Comparison of ENCODE assay signal across 8 cellular contexts in genomic region chr6:105431226-105431625, GRCh38. TPM values are rescaled to one million over a fixed set of nuclear protein-coding genes. Genes with fewer than 3 reads are reported as not detected.
DNase-seq lines count a peak whose midpoint lies in the region; ATAC-seq and TF ChIP-seq lines count a peak whose summit lies in the region.

No MANE protein-coding gene starts in this region.

- DNase-seq in CD1c-positive myeloid dendritic cell (ENCODE audit: extremely low spot score) (peak; percentile 52), NCI-H69 (lab: John Stamatoyannopoulos, UW) (peak; percentile 65), mesothelial cell of epicardium (ENCODE audit: low spot score in 2 of 2, unreplicated experiment in 2 of 2) (no peak), HuH-7.5 (ENCODE audit: low spot score) (no peak), T-helper 17 cell (no peak)
- peak; percentile 17 for DNase-seq in central memory CD4-positive, alpha-beta T cell
- no peak for DNase-seq in activated CD4-positive, alpha-beta T cell treated with anti-CD3 and anti-CD28 coated beads for 36 hours

- peaks cover 13% of the 10 kb centered on the region for H3K4me1 Mint-ChIP-seq in mesothelial cell of epicardium
- H3K4me1 Mint-ChIP-seq in T-helper 17 cell: no peaks in the 10 kb centered on the region
- H3K4me1 Mint-ChIP-seq in activated CD4-positive, alpha-beta T cell treated with anti-CD3 and anti-CD28 coated beads for 36 hours: no peaks in the 10 kb centered on the region

- H3K9me3 ChIP-seq in T-helper 17 cell (ENCODE audit: control insufficient read depth, low read length, poor library complexity, severe bottlenecking): no peaks in the 10 kb centered on the region

- CTCF ChIA-PET in activated CD4-positive, alpha-beta T cell treated with anti-CD3 and anti-CD28 coated beads for 36 hours (lab: Charles Lee): interaction anchor here (0.5 to 2.9 kb wide), 30 partner anchors 8 to 1090 kb away, joined by 3 to 16 read pairs (median 4); partner anchors contain the start of gene PREP

- ATAC-seq in GM18868 (IDR thresholded peaks at IDR 0.05; ENCODE audit: unreplicated experiment) (peak; percentile 36), T-helper 17 cell (no peak)
- no peak for ATAC-seq in activated CD4-positive, alpha-beta T cell treated with anti-CD3 and anti-CD28 coated beads for 36 hours

- no peaks in the 10 kb centered on the region for H3K9me3 Mint-ChIP-seq in mesothelial cell of epicardium
- H3K9me3 Mint-ChIP-seq in activated CD4-positive, alpha-beta T cell treated with anti-CD3 and anti-CD28 coated beads for 36 hours (ENCODE audit: low read depth): no peaks in the 10 kb centered on the region

- H3K36me3 Mint-ChIP-seq in mesothelial cell of epicardium (no peaks in the 10 kb centered on the region), T-helper 17 cell (ENCODE audit: low read depth) (no peaks in the 10 kb centered on the region)
- H3K36me3 Mint-ChIP-seq in activated CD4-positive, alpha-beta T cell treated with anti-CD3 and anti-CD28 coated beads for 36 hours (ENCODE audit: low read depth): no peaks in the 10 kb centered on the region

- H3K27ac Mint-ChIP-seq in mesothelial cell of epicardium (no peak overlapping the region), T-helper 17 cell (no peak overlapping the region)
- H3K27ac Mint-ChIP-seq in activated CD4-positive, alpha-beta T cell treated with anti-CD3 and anti-CD28 coated beads for 36 hours: no peak overlapping the region

- H3K27me3 Mint-ChIP-seq in mesothelial cell of epicardium (ENCODE audit: low read depth) (no peaks in the 10 kb centered on the region), T-helper 17 cell (no peaks in the 10 kb centered on the region)
- H3K27me3 Mint-ChIP-seq in activated CD4-positive, alpha-beta T cell treated with anti-CD3 and anti-CD28 coated beads for 36 hours: peaks cover 6% of the 10 kb centered on the region

- H3K4me3 Mint-ChIP-seq in mesothelial cell of epicardium: no peak overlapping the region
- no peak overlapping the region for H3K4me3 Mint-ChIP-seq in T-helper 17 cell
- no peak overlapping the region for H3K4me3 Mint-ChIP-seq in activated CD4-positive, alpha-beta T cell treated with anti-CD3 and anti-CD28 coated beads for 36 hours

- intact Hi-C loops in activated CD4-positive, alpha-beta T cell treated with anti-CD3 and anti-CD28 coated beads for 36 hours (cut with DNase I, micrococcal nuclease): loop anchor here (1.0 to 5.0 kb wide), 4 partner anchors 301 to 870 kb away; no protein-coding TSS in a partner anchor

- peak; percentile 57 for TF ChIP-seq CTCF in mesothelial cell of epicardium (IDR thresholded peaks at IDR 0.05; ENCODE audit: unreplicated experiment)

- POLR2A ChIA-PET in activated CD4-positive, alpha-beta T cell treated with anti-CD3 and anti-CD28 coated beads for 36 hours (lab: Charles Lee): no interaction called here

RNA-seq across cellular contexts. Expression of gene PREP, which starts 28.3 kb away (rescaled TPM):
- total RNA-seq in mesothelial cell of epicardium (45.2 to 47.8 TPM (median 47.4 TPM) in 3 replicates), T-helper 17 cell (10 to 100 TPM; 26.2 to 27.8 TPM)
- total RNA-seq in activated CD4-positive, alpha-beta T cell treated with anti-CD3 and anti-CD28 coated beads for 36 hours: 10 to 100 TPM; 42.3 to 49.0 TPM

Comparison
In these comparisons a context has a peak if more than half of its experiments do, and no peak if none do; other contexts are left out.
1. DNase-seq: peak in CD1c-positive myeloid dendritic cell (single experiment), NCI-H69 (single experiment) and central memory CD4-positive, alpha-beta T cell (single experiment); none in mesothelial cell of epicardium (0 of 2), HuH-7.5 (single experiment), T-helper 17 cell (0 of 3) and activated CD4-positive, alpha-beta T cell treated with anti-CD3 and anti-CD28 coated beads for 36 hours (single experiment).